In the genomic region with DNA sequence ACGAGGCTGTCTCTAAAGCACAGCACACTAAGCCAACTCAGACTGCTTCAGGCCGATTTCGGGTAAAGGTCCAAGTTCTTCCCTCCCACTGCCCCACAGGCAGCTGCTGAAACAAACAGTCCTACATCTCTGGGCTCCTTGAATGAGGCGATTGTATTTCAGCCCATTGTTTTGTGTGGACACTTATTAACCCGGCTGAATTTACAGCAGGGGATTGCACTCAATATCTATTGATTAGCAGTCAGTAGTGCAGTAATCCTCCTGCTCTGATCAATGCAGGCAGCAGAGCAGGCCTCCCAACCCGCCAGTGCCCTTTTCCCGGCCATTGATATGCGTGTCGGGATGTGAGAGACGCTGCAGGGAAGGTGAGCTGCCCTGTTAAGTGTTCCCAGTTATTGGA, we compare ENCODE assay signal across 23 cellular contexts.
DNase-seq lines count a peak whose midpoint lies in the region; ATAC-seq and TF ChIP-seq lines count a peak whose summit lies in the region.
"Had no signal": no experiment of that assay in that cellular context is flagged by ENCODE, and none has a peak within 500 bp of the region (broad histone marks: within the 10 kb centered on the region; RNA-seq: fewer than 3 reads in every experiment).

No MANE protein-coding gene starts in this region.

- H3K27ac ChIP-seq in mesendoderm (ENCODE audit: low read depth, low read length) (no peak overlapping the region), upper lobe of left lung (no peak overlapping the region)
- H3K27ac ChIP-seq: adrenal gland, cardiac muscle cell, heart left ventricle, prostate gland had no signal

- TF ChIP-seq CTCF in upper lobe of left lung (IDR thresholded peaks at IDR 0.05), result no peak
- no peak for TF ChIP-seq CTCF in nephron progenitor cell (IDR thresholded peaks at IDR 0.05)

- peaks cover 30% of the 10 kb centered on the region for H3K4me1 Mint-ChIP-seq in nephron progenitor cell
- H3K4me1 Mint-ChIP-seq: activated CD4-positive, alpha-beta memory T cell treated with anti-CD3 and anti-CD28 coated beads, Interleukin-2, amount 10 ng/mL, durations not matched to agents 7 days and 5 days; CD14-positive monocyte; naive thymus-derived CD8-positive, alpha-beta T cell had no signal

- H3K9me3 Mint-ChIP-seq in nephron progenitor cell, result no peaks in the 10 kb centered on the region
- H3K9me3 Mint-ChIP-seq: activated CD4-positive, alpha-beta memory T cell treated with anti-CD3 and anti-CD28 coated beads, Interleukin-2, amount 10 ng/mL, durations not matched to agents 7 days and 5 days; dendritic cell treated with granulocyte-macrophage colony-stimulating factor and Interleukin-4, amounts not matched to agents 40 ng/mL and 50 ng/mL, for 4 days had no signal

- no peak overlapping the region for H4K8ac ChIP-seq in mesendoderm (ENCODE audit: low read depth, low read length)

- no peaks in the 10 kb centered on the region for H3K79me1 ChIP-seq in mesendoderm (ENCODE audit: low read length)

- H3K27me3 Mint-ChIP-seq in nephron progenitor cell (ENCODE audit: low read depth, poor library complexity), result no peaks in the 10 kb centered on the region
- H3K27me3 Mint-ChIP-seq: dendritic cell treated with granulocyte-macrophage colony-stimulating factor and Interleukin-4, amounts not matched to agents 40 ng/mL and 50 ng/mL, for 4 days had no signal

- no CpG with 5 or more reads among the region's 10 CpGs for WGBS in mesendoderm (ENCODE audit: extremely low coverage, insufficient coverage, low lambda C conversion rate)
- 73 to 82% methylated on average over 10 of the region's 10 CpGs for WGBS in upper lobe of left lung, 2 donors

- H3K4me1 ChIP-seq in mesendoderm (ENCODE audit: control insufficient read depth, low read depth, low read length) (peaks cover 4% of the 10 kb centered on the region), upper lobe of left lung (no peaks in the 10 kb centered on the region)
- H3K4me1 ChIP-seq: adrenal gland, heart left ventricle, prostate gland had no signal

- no peak overlapping the region for H3K4ac ChIP-seq in mesendoderm (ENCODE audit: low read depth, low read length)

- H2BK5ac ChIP-seq in mesendoderm (ENCODE audit: low read length), result peak overlapping the region; percentile 69

- no peak overlapping the region for H4K5ac ChIP-seq in mesendoderm (ENCODE audit: low read length)

- H3K27ac Mint-ChIP-seq in nephron progenitor cell, result no peak overlapping the region
- H3K27ac Mint-ChIP-seq: activated CD4-positive, alpha-beta memory T cell treated with anti-CD3 and anti-CD28 coated beads, Interleukin-2, amount 10 ng/mL, durations not matched to agents 7 days and 5 days; CD14-positive monocyte; dendritic cell treated with granulocyte-macrophage colony-stimulating factor and Interleukin-4, amounts not matched to agents 40 ng/mL and 50 ng/mL, for 4 days; naive thymus-derived CD8-positive, alpha-beta T cell had no signal

- no peak overlapping the region for H2BK15ac ChIP-seq in mesendoderm (replicated peaks; ENCODE audit: low read depth)

- peak overlapping the region; percentile 44 for H3K56ac ChIP-seq in mesendoderm (ENCODE audit: low read length)

- no peak for TF ChIP-seq EP300 in upper lobe of left lung (IDR thresholded peaks at IDR 0.05)

- no peaks in the 10 kb centered on the region for H3K9me3 ChIP-seq in upper lobe of left lung
- H3K9me3 ChIP-seq: adrenal gland, heart left ventricle, prostate gland had no signal

- H3K36me3 ChIP-seq in mesendoderm (ENCODE audit: control insufficient read depth, insufficient read depth, low read length), result no peaks in the 10 kb centered on the region
- no peaks in the 10 kb centered on the region for H3K36me3 ChIP-seq in upper lobe of left lung
- H3K36me3 ChIP-seq: adrenal gland, cardiac muscle cell, heart left ventricle, MG63, prostate gland had no signal

- no peaks in the 10 kb centered on the region for H3K36me3 Mint-ChIP-seq in nephron progenitor cell (ENCODE audit: low read depth)
- H3K36me3 Mint-ChIP-seq: CD14-positive monocyte; naive thymus-derived CD8-positive, alpha-beta T cell had no signal

- no peak for TF ChIP-seq POLR2A in upper lobe of left lung (IDR thresholded peaks at IDR 0.05)

- H2BK120ac ChIP-seq in mesendoderm (ENCODE audit: low read depth, low read length), result no peak overlapping the region

- no peak overlapping the region for H3K4me3 Mint-ChIP-seq in nephron progenitor cell
- H3K4me3 Mint-ChIP-seq: activated CD4-positive, alpha-beta memory T cell treated with anti-CD3 and anti-CD28 coated beads, Interleukin-2, amount 10 ng/mL, durations not matched to agents 7 days and 5 days; CD14-positive monocyte; dendritic cell treated with granulocyte-macrophage colony-stimulating factor and Interleukin-4, amounts not matched to agents 40 ng/mL and 50 ng/mL, for 4 days; naive thymus-derived CD8-positive, alpha-beta T cell had no signal

- no peak overlapping the region for H2AK5ac ChIP-seq in mesendoderm (ENCODE audit: low read length)

- H3K9ac ChIP-seq in mesendoderm (ENCODE audit: low read length), result no peak overlapping the region

- no peak overlapping the region for H3K4me3 ChIP-seq in mesendoderm (ENCODE audit: low read length)
- H3K4me3 ChIP-seq in upper lobe of left lung, result no peak overlapping the region
- H3K4me3 ChIP-seq: adrenal gland, cardiac muscle cell, heart left ventricle, K562, lung, MG63, prostate gland had no signal

- no peak overlapping the region for H3K23ac ChIP-seq in mesendoderm (ENCODE audit: low read length)

- H3K18ac ChIP-seq in mesendoderm (ENCODE audit: low read length), result no peak overlapping the region

- H3K4me2 ChIP-seq in mesendoderm (ENCODE audit: low read length), result no peak overlapping the region

- no peaks in the 10 kb centered on the region for H3K27me3 ChIP-seq in mesendoderm (ENCODE audit: insufficient read depth, low read length, poor library complexity)
- H3K27me3 ChIP-seq in upper lobe of left lung, result no peaks in the 10 kb centered on the region
- H3K27me3 ChIP-seq: adrenal gland, cardiac muscle cell, MG63 had no signal

- DNase-seq in HuH-7 (ENCODE audit: low spot score) (peak; percentile 12), globus pallidus (ENCODE audit: low spot score) (peak; percentile 87), mesendoderm (peak; percentile 52), putamen (ENCODE audit: low spot score) (peak; percentile 76), upper lobe of left lung (no peak), nephron progenitor cell (no peak)
- no peak for DNase-seq in activated CD4-positive, alpha-beta T cell treated with anti-CD3 and anti-CD28 coated beads for 48 hours
- DNase-seq: activated CD4-positive, alpha-beta memory T cell treated with anti-CD3 and anti-CD28 coated beads, Interleukin-2, amount 10 ng/mL, durations not matched to agents 7 days and 5 days; activated naive CD4-positive, alpha-beta T cell; adrenal gland; heart left ventricle; MG63; naive thymus-derived CD8-positive, alpha-beta T cell; NCI-H1436; NCI-H2171; NCI-H748 treated with DMSO at 0.1 percent for 48 hours had no signal

- H3K79me2 ChIP-seq in mesendoderm (ENCODE audit: control insufficient read depth, insufficient read depth, low read length), result no peaks in the 10 kb centered on the region

- no peak for ATAC-seq in HG03432 (IDR thresholded peaks at IDR 0.05; ENCODE audit: unreplicated experiment)
- ATAC-seq in upper lobe of left lung (ENCODE audit: low FRiP score in 2 of 2), result no peak
- ATAC-seq: heart left ventricle; K562; naive thymus-derived CD8-positive, alpha-beta T cell had no signal

Comparison
In these comparisons a context has a peak if more than half of its experiments do, and no peak if none do; other contexts are left out.
1. DNase-seq: peak in HuH-7 (single experiment), globus pallidus (single experiment), mesendoderm (single experiment) and putamen (single experiment); none in activated CD4-positive, alpha-beta T cell treated with anti-CD3 and anti-CD28 coated beads for 48 hours (single experiment), upper lobe of left lung (0 of 2) and nephron progenitor cell (single experiment).